Comparison of ENCODE assay signal across 8 cellular contexts in the genomic region with DNA sequence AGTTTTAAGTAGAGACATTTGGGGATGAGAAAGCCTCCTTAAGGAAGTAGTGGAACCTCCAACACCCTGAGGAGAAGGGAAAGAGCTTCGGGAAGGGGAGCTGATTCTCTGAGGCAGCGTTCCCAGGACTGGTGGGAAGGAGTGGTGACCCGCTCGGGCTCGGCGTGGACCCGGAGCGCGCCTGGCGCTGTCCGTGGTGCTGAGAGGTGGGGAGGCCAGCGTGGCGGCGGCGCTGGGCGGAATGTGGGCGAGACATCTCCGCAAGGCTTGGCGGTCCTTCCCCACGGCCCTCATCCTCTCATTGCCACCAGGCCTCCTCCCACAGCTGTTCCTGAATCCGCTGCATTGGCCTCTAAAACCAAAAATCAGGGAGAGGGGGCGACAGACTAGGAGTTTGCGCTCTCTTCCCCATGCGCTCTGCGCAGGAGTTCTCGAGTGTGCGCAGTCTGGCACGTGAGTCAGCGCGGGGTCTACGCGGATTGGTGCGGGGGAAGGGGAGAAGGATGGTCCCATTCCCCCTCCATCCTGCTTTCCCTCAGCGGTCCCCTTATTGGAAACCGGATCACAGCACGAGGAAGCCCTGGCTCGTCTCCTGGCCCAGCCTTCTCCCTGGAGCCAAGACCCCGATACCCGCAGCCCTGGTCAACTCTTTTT. TPM values are rescaled to one million over a fixed set of nuclear protein-coding genes. Genes with fewer than 3 reads are reported as not detected.
DNase-seq lines count a peak whose midpoint lies in the region; ATAC-seq and TF ChIP-seq lines count a peak whose summit lies in the region.

No MANE protein-coding gene starts in this region.

- H3K4me3 ChIP-seq in AG10803 (ENCODE audit: low read length): no peak overlapping the region
- peak overlapping the region; percentile 6 for H3K4me3 ChIP-seq in NT2/D1 (ENCODE audit: insufficient read length, low read depth)
- no peak overlapping the region for H3K4me3 ChIP-seq in epithelial cell of esophagus (ENCODE audit: low read length)

- no peak overlapping the region for H3K4me3 Mint-ChIP-seq in stimulated activated memory B cell treated with anti-CD40 and anti-IgM and Interleukin-4, amounts not matched to agents 10 μg/mL and 1 μg/mL and 100 μg/mL, for 72 hours

- H3K36me3 Mint-ChIP-seq in stimulated activated memory B cell treated with anti-CD40 and anti-IgM and Interleukin-4, amounts not matched to agents 10 μg/mL and 1 μg/mL and 100 μg/mL, for 72 hours: peaks cover 13% of the 10 kb centered on the region

- no peaks in the 10 kb centered on the region for H3K4me1 ChIP-seq in NT2/D1 (ENCODE audit: insufficient read depth, insufficient read length)

- H3K27ac Mint-ChIP-seq in stimulated activated memory B cell treated with anti-CD40 and anti-IgM and Interleukin-4, amounts not matched to agents 10 μg/mL and 1 μg/mL and 100 μg/mL, for 72 hours: no peak overlapping the region

- peaks cover 77% of the 10 kb centered on the region for H3K27me3 ChIP-seq in NT2/D1 (ENCODE audit: insufficient read depth, insufficient read length)

- no peaks in the 10 kb centered on the region for H3K36me3 ChIP-seq in NT2/D1 (ENCODE audit: insufficient read depth, insufficient read length, low read length)

- no peaks in the 10 kb centered on the region for H3K4me1 Mint-ChIP-seq in stimulated activated memory B cell treated with anti-CD40 and anti-IgM and Interleukin-4, amounts not matched to agents 10 μg/mL and 1 μg/mL and 100 μg/mL, for 72 hours

- no peak for ATAC-seq in stimulated activated memory B cell treated with anti-CD40 and anti-IgM and Interleukin-4, amounts not matched to agents 10 μg/mL and 1 μg/mL and 100 μg/mL, for 72 hours

- TF ChIP-seq CTCF in AG10803 (conservative IDR thresholded peaks at IDR 0.05; ENCODE audit: low read length) (no peak), epithelial cell of esophagus (IDR thresholded peaks at IDR 0.05; ENCODE audit: insufficient read depth, low read depth, low read length, missing control alignments) (no peak)

- peaks cover 10% of the 10 kb centered on the region for H3K9me3 Mint-ChIP-seq in stimulated activated memory B cell treated with anti-CD40 and anti-IgM and Interleukin-4, amounts not matched to agents 10 μg/mL and 1 μg/mL and 100 μg/mL, for 72 hours

- peak; percentile 10 for DNase-seq in AG10803 (ENCODE audit: low read depth)
- DNase-seq in NT2/D1 (ENCODE audit: low read depth, low spot score): no peak
- peak; percentile 43 for DNase-seq in epithelial cell of esophagus (ENCODE audit: low read depth)
- peak; percentile 90 for DNase-seq in mesenteric fat pad (ENCODE audit: low spot score)
- DNase-seq in NOMO-1 treated with dmso at 0.1 percent for 144 hours (lab: John Stamatoyannopoulos, UW; ENCODE audit: unreplicated experiment): no peak
- no peak for DNase-seq in middle frontal gyrus (ENCODE audit: extremely low spot score, low spot score)
- no peak for DNase-seq in OCI-M1 (lab: John Stamatoyannopoulos, UW)

- peaks cover 6% of the 10 kb centered on the region; the same call in 1 of the 2 replicates for H3K9me3 ChIP-seq in NT2/D1 (ENCODE audit: insufficient read depth, low read length)

- H3K9ac ChIP-seq in NT2/D1 (ENCODE audit: insufficient read length, low read depth): no peak overlapping the region

- H3K27me3 Mint-ChIP-seq in stimulated activated memory B cell treated with anti-CD40 and anti-IgM and Interleukin-4, amounts not matched to agents 10 μg/mL and 1 μg/mL and 100 μg/mL, for 72 hours: peaks cover 77% of the 10 kb centered on the region

RNA-seq across cellular contexts. Expression of a gene that starts 0.9 kb away (rescaled TPM):
- total RNA-seq in mesenteric fat pad: not detected

RNA-seq across cellular contexts. Expression of a gene that starts 22.5 kb away (rescaled TPM):
- not detected for total RNA-seq in mesenteric fat pad

RNA-seq across cellular contexts. Expression of a gene that starts 52.5 kb away (rescaled TPM):
- 67.5 TPM for total RNA-seq in mesenteric fat pad

RNA-seq across cellular contexts. Expression of a gene that starts 56.0 kb away (rescaled TPM):
- total RNA-seq in mesenteric fat pad: 78.6 TPM

Comparison
In these comparisons a context has a peak if more than half of its experiments do, and no peak if none do; other contexts are left out.
1. DNase-seq: peak in AG10803 (single experiment), epithelial cell of esophagus (single experiment) and mesenteric fat pad (single experiment); none in NT2/D1 (single experiment), NOMO-1 treated with dmso at 0.1 percent for 144 hours (single experiment), middle frontal gyrus (single experiment) and OCI-M1 (single experiment).